10 cellular contexts compared by ENCODE assay signal in the genomic region with DNA sequence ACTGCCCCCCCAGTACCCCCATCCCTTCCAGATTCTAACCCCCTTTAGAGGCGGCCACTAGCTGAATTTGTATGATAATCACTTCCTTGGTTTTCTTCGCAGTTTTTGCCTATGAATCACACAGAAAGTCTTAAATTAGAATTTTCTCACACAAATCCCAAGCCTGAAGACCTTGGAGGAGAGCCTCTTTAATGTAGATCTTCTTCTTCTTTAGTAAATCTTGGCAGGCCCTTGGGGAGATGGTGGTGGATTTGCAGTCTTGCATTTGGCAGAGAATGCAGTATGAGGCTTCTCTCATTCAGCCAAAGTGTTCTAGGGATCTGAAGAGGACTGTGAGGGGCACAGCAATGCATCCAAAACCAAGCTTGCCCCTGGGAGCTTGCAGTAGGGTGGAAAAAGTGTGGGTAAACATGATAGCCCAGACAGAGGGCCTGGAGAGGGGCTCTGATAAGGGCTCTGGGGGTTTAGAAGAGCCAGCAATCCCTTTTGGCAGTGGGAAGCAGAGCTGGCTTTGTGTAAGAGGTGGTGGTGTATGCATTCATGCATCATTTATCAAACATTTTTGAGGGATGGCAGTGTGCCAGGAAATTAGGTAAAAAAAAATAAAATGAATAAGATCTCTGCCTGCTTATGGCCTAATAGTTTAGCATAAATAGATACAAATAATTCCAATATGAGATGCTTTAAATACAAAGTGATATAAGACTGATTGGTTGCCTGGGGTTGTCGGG. TPM values are rescaled to one million over a fixed set of nuclear protein-coding genes. Genes with fewer than 3 reads are reported as not detected.
DNase-seq lines count a peak whose midpoint lies in the region; ATAC-seq, FAIRE-seq and TF ChIP-seq lines count a peak whose summit lies in the region.
"Had no signal": no experiment of that assay in that cellular context is flagged by ENCODE, and none has a peak within 500 bp of the region (broad histone marks: within the 10 kb centered on the region; RNA-seq: fewer than 3 reads in every experiment).

No MANE protein-coding gene starts in this region.

- peaks cover 77% of the 10 kb centered on the region for H3K4me1 Mint-ChIP-seq in activated naive CD8-positive, alpha-beta T cell treated with anti-CD3 and anti-CD28 coated beads, Interleukin-2, amount 50 U/mL, for 24 hours

- no peaks in the 10 kb centered on the region for H3K27me3 ChIP-seq in BLaER1
- H3K27me3 ChIP-seq in testis: no peaks in the 10 kb centered on the region

- H3K9me3 Mint-ChIP-seq in activated naive CD8-positive, alpha-beta T cell treated with anti-CD3 and anti-CD28 coated beads, Interleukin-2, amount 50 U/mL, for 24 hours: peaks cover 6% of the 10 kb centered on the region
- H3K9me3 Mint-ChIP-seq: natural killer cell treated with Interleukin-12 subunit alpha and Interleukin-12 subunit beta and Interleukin-15 and Interleukin-18, amount 100 ng/mL, for 72 hours had no signal

- peak overlapping the region; percentile 30 for H3K27ac Mint-ChIP-seq in activated naive CD8-positive, alpha-beta T cell treated with anti-CD3 and anti-CD28 coated beads, Interleukin-2, amount 50 U/mL, for 24 hours

- H3K27ac ChIP-seq in BLaER1 (no peak overlapping the region), testis (no peak overlapping the region)

- DNase-seq in HS-5 (ENCODE audit: low read depth) (peak; percentile 80), kidney glomerular epithelial cell (lab: John Stamatoyannopoulos, UW) (peak; percentile 4), GM12892 (ENCODE audit: insufficient read length) (no peak), HuH-7 (ENCODE audit: low spot score) (no peak), testis (no peak)
- no peak for DNase-seq in activated naive CD8-positive, alpha-beta T cell treated with anti-CD3 and anti-CD28 coated beads, Interleukin-2, amount 50 U/mL, for 24 hours

- H4K20me1 ChIP-seq in BLaER1: no peaks in the 10 kb centered on the region

- intact Hi-C loops in testis (cut with DNase I; ENCODE audit: low total_unique reads): no loop called here

- 0 out of 2 replicates have a peak overlapping the region, but pooled peaks have one; percentile 14 for H3K4me2 ChIP-seq in BLaER1

- H3K27me3 Mint-ChIP-seq in activated naive CD8-positive, alpha-beta T cell treated with anti-CD3 and anti-CD28 coated beads, Interleukin-2, amount 50 U/mL, for 24 hours: no peaks in the 10 kb centered on the region
- H3K27me3 Mint-ChIP-seq: natural killer cell treated with Interleukin-12 subunit alpha and Interleukin-12 subunit beta and Interleukin-15 and Interleukin-18, amount 100 ng/mL, for 72 hours had no signal

- H3K9me3 ChIP-seq in BLaER1: no peaks in the 10 kb centered on the region
- H3K9me3 ChIP-seq in testis: no peaks in the 10 kb centered on the region

- H3K4me3 Mint-ChIP-seq in activated naive CD8-positive, alpha-beta T cell treated with anti-CD3 and anti-CD28 coated beads, Interleukin-2, amount 50 U/mL, for 24 hours: no peak overlapping the region
- H3K4me3 Mint-ChIP-seq: natural killer cell treated with Interleukin-12 subunit alpha and Interleukin-12 subunit beta and Interleukin-15 and Interleukin-18, amount 100 ng/mL, for 72 hours had no signal

- H3K4me1 ChIP-seq in BLaER1: peaks cover 36% of the 10 kb centered on the region
- H3K4me1 ChIP-seq in testis: no peaks in the 10 kb centered on the region

- H3K36me3 ChIP-seq in BLaER1 (no peaks in the 10 kb centered on the region), testis (ENCODE audit: low read depth, missing control alignments) (no peaks in the 10 kb centered on the region)

- no peak for ATAC-seq in activated naive CD8-positive, alpha-beta T cell treated with anti-CD3 and anti-CD28 coated beads, Interleukin-2, amount 50 U/mL, for 24 hours
- no peak for ATAC-seq in HG03565 (IDR thresholded peaks at IDR 0.05; ENCODE audit: unreplicated experiment)
- ATAC-seq: natural killer cell treated with Interleukin-12 subunit alpha and Interleukin-12 subunit beta and Interleukin-15 and Interleukin-18, amount 100 ng/mL, for 72 hours had no signal

- WGBS in testis, 2 donors: 76 to 79% methylated on average over 3 of the region's 3 CpGs

- no peak for TF ChIP-seq POLR2A in GM12892 (IDR thresholded peaks at IDR 0.05; ENCODE audit: low read depth, low read length)
- TF ChIP-seq POLR2A in testis (IDR thresholded peaks at IDR 0.05): no peak

- H3K4me3 ChIP-seq in BLaER1: no peak overlapping the region
- no peak overlapping the region for H3K4me3 ChIP-seq in testis

- no peak for FAIRE-seq in GM12892 (lab: Jason Lieb, UNC)

- no peak for TF ChIP-seq CTCF in testis (IDR thresholded peaks at IDR 0.05)

- no peak overlapping the region for H3K9ac ChIP-seq in BLaER1

- no peaks in the 10 kb centered on the region for H3K36me3 Mint-ChIP-seq in activated naive CD8-positive, alpha-beta T cell treated with anti-CD3 and anti-CD28 coated beads, Interleukin-2, amount 50 U/mL, for 24 hours (ENCODE audit: low read depth)
- H3K36me3 Mint-ChIP-seq: natural killer cell treated with Interleukin-12 subunit alpha and Interleukin-12 subunit beta and Interleukin-15 and Interleukin-18, amount 100 ng/mL, for 72 hours had no signal

RNA-seq across cellular contexts. Expression of a gene that starts 7.7 kb away (rescaled TPM):
- 324 TPM for polyA plus RNA-seq in GM12892 (2012; ENCODE audit: missing spikeins)
- 100 to 1,000 TPM; 139 to 147 TPM for total RNA-seq in testis
- polyA plus RNA-seq in testis (ENCODE audit: insufficient read depth, low read depth, low replicate concordance): 152 TPM

RNA-seq across cellular contexts. Expression of a gene that starts 43.4 kb away (rescaled TPM):
- not detected for polyA plus RNA-seq in GM12892 (2012; ENCODE audit: missing spikeins)
- total RNA-seq in testis: not detected
- not detected for polyA plus RNA-seq in testis (ENCODE audit: insufficient read depth, low read depth, low replicate concordance)
- total RNA-seq: epithelial cell of proximal tubule; natural killer cell treated with Interleukin-12 subunit alpha and Interleukin-12 subunit beta and Interleukin-15 and Interleukin-18, amount 100 ng/mL, for 72 hours had no signal

Comparison
In these comparisons a context has a peak if more than half of its experiments do, and no peak if none do; other contexts are left out.
1. DNase-seq: peak in HS-5 (single experiment) and kidney glomerular epithelial cell (single experiment); none in activated naive CD8-positive, alpha-beta T cell treated with anti-CD3 and anti-CD28 coated beads, Interleukin-2, amount 50 U/mL, for 24 hours (single experiment), GM12892 (single experiment), HuH-7 (single experiment) and testis (single experiment).